Comparison of ENCODE assay signal across 14 cellular contexts in genomic region chr4:137663376-137664054, GRCh38.
DNase-seq lines count a peak whose midpoint lies in the region; ATAC-seq and TF ChIP-seq lines count a peak whose summit lies in the region.
"Had no signal": no experiment of that assay in that cellular context is flagged by ENCODE, and none has a peak within 500 bp of the region (broad histone marks: within the 10 kb centered on the region; RNA-seq: fewer than 3 reads in every experiment).

No MANE protein-coding gene starts in this region.

- H3K4me3 ChIP-seq in ascending aorta (no peak overlapping the region), prostate gland (no peak overlapping the region)

- H3K36me3 ChIP-seq in ascending aorta (no peaks in the 10 kb centered on the region), prostate gland (no peaks in the 10 kb centered on the region)

- H3K4me1 ChIP-seq in ascending aorta (peaks cover 0 to 24% of the 10 kb centered on the region in 2 donors), prostate gland (replicated peaks) (no peaks in the 10 kb centered on the region)

- no peak for TF ChIP-seq POLR2A in prostate gland (IDR thresholded peaks at IDR 0.05)

- peak overlapping the region; percentile 75 for H3K4me3 Mint-ChIP-seq in HFFc6

- WGBS in prostate gland = 52% methylated on average over 5 of the region's 5 CpGs

- ATAC-seq in HG02759 (IDR thresholded peaks at IDR 0.05; ENCODE audit: unreplicated experiment) = no peak

- H3K9me3 Mint-ChIP-seq in HFFc6 = no peaks in the 10 kb centered on the region

- H3K27ac Mint-ChIP-seq in HFFc6 = peak overlapping the region; percentile 78

- peaks cover 65% of the 10 kb centered on the region for H3K4me1 Mint-ChIP-seq in HFFc6 (ENCODE audit: low read depth)

- peak overlapping the region; percentile 43 to 53 for H3K27ac ChIP-seq in ascending aorta
- peak overlapping the region; percentile 4 to 38 for H3K27ac ChIP-seq in prostate gland

- intact Hi-C loops in ascending aorta (cut with DNase I) (no loop called here), prostate gland (cut with DNase I) (loop anchor here (5.0 kb wide), 2 partner anchors 39 to 131 kb away; partner anchors contain the start of gene PCDH18)

- H3K27me3 Mint-ChIP-seq in HFFc6 (ENCODE audit: insufficient read depth) = no peaks in the 10 kb centered on the region

- TF ChIP-seq CTCF in HFFc6 (IDR thresholded peaks at IDR 0.05) (no peak), ascending aorta (IDR thresholded peaks at IDR 0.05) (no peak), prostate gland (IDR thresholded peaks at IDR 0.05) (no peak)

- no peak for DNase-seq in HFFc6
- no peak for DNase-seq in ascending aorta (ENCODE audit: low spot score in 2 of 2)
- peak; percentile 43 for DNase-seq in iris pigment epithelial cell (ENCODE audit: low read depth)
- no peak for DNase-seq in prostate gland (ENCODE audit: low spot score)
- no peak for DNase-seq in activated effector memory CD4-positive, alpha-beta T cell treated with anti-CD3 and anti-CD28 coated beads, Interleukin-2, amount 50 U/mL, for 16 hours
- DNase-seq in AG08396 (ENCODE audit: low spot score) = no peak
- no peak for DNase-seq in stimulated activated naive CD4-positive, alpha-beta T cell treated with Interleukin-2 at 50 U/mL for 16 hours (lab: John Stamatoyannopoulos, UW)
- DNase-seq: activated CD4-positive, CD25-positive, alpha-beta regulatory T cell treated with anti-CD3 and anti-CD28 coated beads, Interleukin-2, amount 50 U/mL, for 72 hours; activated T-cell treated with anti-CD3 and anti-CD28 coated beads, Interleukin-2, amount 50 U/mL, for 1 hour; AML-193; dermis blood vessel endothelial cell; NCI-H2107; occipital lobe had no signal

- H3K36me3 Mint-ChIP-seq in HFFc6 (ENCODE audit: low read depth) = peaks cover 5% of the 10 kb centered on the region; the same call in 1 of the 2 replicates

- no peaks in the 10 kb centered on the region for H3K27me3 ChIP-seq in ascending aorta
- H3K27me3 ChIP-seq in prostate gland (replicated peaks; ENCODE audit: insufficient read depth) = no peaks in the 10 kb centered on the region

- H3K9me3 ChIP-seq in ascending aorta (no peaks in the 10 kb centered on the region), prostate gland (no peaks in the 10 kb centered on the region)
